8 cellular contexts compared by ENCODE assay signal in genomic region chr19:2900296-2901252, GRCh38. TPM values are rescaled to one million over a fixed set of nuclear protein-coding genes. Genes with fewer than 3 reads are reported as not detected.
DNase-seq lines count a peak whose midpoint lies in the region; ATAC-seq and TF ChIP-seq lines count a peak whose summit lies in the region.

TSS of gene ZNF57 (plus strand) at chr19:2900928. CDS start at chr19:2901046, 118 bp downstream.

- peaks cover 13% of the 10 kb centered on the region for H3K9me3 ChIP-seq in adipocyte (ENCODE audit: control insufficient read depth, low read length)
- no peaks in the 10 kb centered on the region for H3K9me3 ChIP-seq in ovary
- peaks cover 0 to 7% (median 0%) of the 10 kb centered on the region in 3 donors for H3K9me3 ChIP-seq in tibial artery

- H3K4me3 ChIP-seq in GM08714 (ENCODE audit: low read length) (peak within 1 kb of the TSS; percentile 85), adipocyte (ENCODE audit: low read length) (peak within 1 kb of the TSS; percentile 93), ovary (peak within 1 kb of the TSS; percentile 56), tibial artery (peak within 1 kb of the TSS; percentile 77)

- H3K36me3 ChIP-seq in adipocyte (ENCODE audit: control insufficient read depth, insufficient read depth, low read length, severe bottlenecking) = no peaks in the 10 kb centered on the region
- H3K36me3 ChIP-seq in ovary = no peaks in the 10 kb centered on the region
- H3K36me3 ChIP-seq in tibial artery = no peaks in the 10 kb centered on the region

- H3K27me3 ChIP-seq in adipocyte (replicated peaks; ENCODE audit: control insufficient read depth, insufficient read depth, low read length) (no peaks in the 10 kb centered on the region), ovary (no peaks in the 10 kb centered on the region), tibial artery (no peaks in the 10 kb centered on the region)

- H3K4me1 ChIP-seq in adipocyte (ENCODE audit: control insufficient read depth, insufficient read depth, low read length) (peaks cover 3% of the 10 kb centered on the region), ovary (ENCODE audit: insufficient read depth) (peaks cover 8% of the 10 kb centered on the region), tibial artery (peaks cover 0 to 17% (median 8%) of the 10 kb centered on the region in 4 donors)

- 0 to 1% (median 0%) methylated on average over 79 to 99 of the region's 100 CpGs for WGBS in ovary, 3 donors

- peak; percentile 99 for DNase-seq in NCI-H1105 (lab: John Stamatoyannopoulos, UW)
- peak; percentile 96 to 98 for DNase-seq in SW 1271 (lab: John Stamatoyannopoulos, UW)
- peak; percentile 100 for DNase-seq in adipocyte (ENCODE audit: low read depth)
- DNase-seq in Right ventricle myocardium superior = peak; percentile 100
- DNase-seq in ovary = peak; percentile 99 to 100 (median 100)
- DNase-seq in tibial artery = peak; percentile 100

- TF ChIP-seq POLR2A in ovary (IDR thresholded peaks at IDR 0.05) = no peak

- no peak for TF ChIP-seq EP300 in ovary (IDR thresholded peaks at IDR 0.05)

- H3K27ac ChIP-seq in ovary (peak within 1 kb of the TSS in 1 of 2 donors; percentile 56), tibial artery (peak within 1 kb of the TSS; percentile 66 to 73)

- intact Hi-C loops in Right ventricle myocardium superior (cut with DNase I) (no loop called here), ovary (cut with DNase I) (no loop called here), tibial artery (cut with DNase I; ENCODE audit: low total_unique reads) (no loop called here)

- peak within 1 kb of the TSS; percentile 83 for H3K9ac ChIP-seq in adipocyte (ENCODE audit: low read length)

- peak; percentile 90 for ATAC-seq in HG02588 (IDR thresholded peaks at IDR 0.05; ENCODE audit: unreplicated experiment)
- ATAC-seq in Right ventricle myocardium superior (ENCODE audit: poor library complexity) = peak; percentile 98

- TF ChIP-seq CTCF in ovary (IDR thresholded peaks at IDR 0.05) (peak in 1 of 3 donors; percentile 14), tibial artery (IDR thresholded peaks at IDR 0.05) (peak in 1 of 2 experiments; percentile 14)

RNA-seq across cellular contexts. Expression of gene ZNF57, which starts in this region (rescaled TPM):
- 3.5 TPM for total RNA-seq in Right ventricle myocardium superior
- total RNA-seq in ovary = 1 to 10 TPM; 3.7 to 6.5 (median 5.1) TPM
- polyA plus RNA-seq in ovary = 1 to 10 TPM; 4.7 TPM
